1 cellular context compared by ENCODE assay signal in genomic region chr9:68949271-68950000, GRCh38.
TF ChIP-seq lines count a peak whose summit lies in the region.

No MANE protein-coding gene starts in this region.

TF ChIP-seq in IMR-90, 13 proteins besides CTCF, POLR2A, EP300 and RAD21 (continued from another document):
- TF ChIP-seq MXI1 (IDR thresholded peaks at IDR 0.05; ENCODE audit: borderline replicate concordance, low read depth, low read length) (no peak), USF2 (IDR thresholded peaks at IDR 0.05; ENCODE audit: low read depth, low read length) (no peak), BHLHE40 (IDR thresholded peaks at IDR 0.05; ENCODE audit: low read depth, low read length) (no peak), SMC3 (IDR thresholded peaks at IDR 0.05; ENCODE audit: low read depth, low read length) (no peak), MAZ (IDR thresholded peaks at IDR 0.05; ENCODE audit: borderline replicate concordance, low read depth, low read length) (no peak), MAFK (IDR thresholded peaks at IDR 0.05; ENCODE audit: low read depth, low read length) (no peak), ELK1 (IDR thresholded peaks at IDR 0.05; ENCODE audit: borderline replicate concordance, low read depth, low read length) (no peak), CEBPB (IDR thresholded peaks at IDR 0.05; ENCODE audit: low read depth, low read length) (no peak), RCOR1 (IDR thresholded peaks at IDR 0.05; ENCODE audit: insufficient replicate concordance, low read length) (no peak)
